In genomic region chrX:138946941-138947340, GRCh38 we compare ENCODE assay signal across 26 cellular contexts.
"Had no signal": no experiment of that assay in that cellular context is flagged by ENCODE, and none has a peak within 500 bp of the region (broad histone marks: within the 10 kb centered on the region; RNA-seq: fewer than 3 reads in every experiment).

No MANE protein-coding gene starts in this region.

- H3K9me3 ChIP-seq: colonic mucosa, esophagus squamous epithelium, right lobe of liver, stomach, suprapubic skin, tibial nerve had no signal

- H2AFZ ChIP-seq: neural progenitor cell had no signal

- H3K4me3 ChIP-seq: colonic mucosa, esophagus squamous epithelium, lung, neural progenitor cell, right lobe of liver, skin epidermis, stomach, suprapubic skin, tibial nerve had no signal

- H3K4me3 Mint-ChIP-seq: activated CD8-positive, alpha-beta T cell treated with anti-CD3 and anti-CD28 coated beads, Interleukin-2, amount 10 ng/mL, durations not matched to agents 7 days and 5 days; activated naive CD4-positive, alpha-beta T cell treated with anti-CD3 and anti-CD28 coated beads, Interleukin-2, amount 50 U/mL, for 24 hours; central memory CD8-positive, alpha-beta T cell; naive thymus-derived CD8-positive, alpha-beta T cell; neural progenitor cell; stimulated activated memory B cell treated with anti-CD40 and anti-IgM and Interleukin-4, amounts not matched to agents 10 μg/mL and 1 μg/mL and 100 μg/mL, for 72 hours had no signal

- H3K9me3 Mint-ChIP-seq: activated naive CD4-positive, alpha-beta T cell treated with anti-CD3 and anti-CD28 coated beads, Interleukin-2, amount 50 U/mL, for 24 hours; central memory CD8-positive, alpha-beta T cell; stimulated activated memory B cell treated with anti-CD40 and anti-IgM and Interleukin-4, amounts not matched to agents 10 μg/mL and 1 μg/mL and 100 μg/mL, for 72 hours had no signal

- H3K9ac ChIP-seq: neural progenitor cell had no signal

- H3K4me1 ChIP-seq: colonic mucosa, esophagus squamous epithelium, neural progenitor cell, right lobe of liver, stomach, suprapubic skin, tibial nerve had no signal

- H3K4me2 ChIP-seq: neural progenitor cell had no signal

- H3K27me3 Mint-ChIP-seq: activated naive CD4-positive, alpha-beta T cell treated with anti-CD3 and anti-CD28 coated beads, Interleukin-2, amount 50 U/mL, for 24 hours; central memory CD8-positive, alpha-beta T cell; naive thymus-derived CD8-positive, alpha-beta T cell; stimulated activated memory B cell treated with anti-CD40 and anti-IgM and Interleukin-4, amounts not matched to agents 10 μg/mL and 1 μg/mL and 100 μg/mL, for 72 hours had no signal

- H3K27ac Mint-ChIP-seq: activated CD8-positive, alpha-beta T cell treated with anti-CD3 and anti-CD28 coated beads, Interleukin-2, amount 10 ng/mL, durations not matched to agents 7 days and 5 days; activated naive CD4-positive, alpha-beta T cell treated with anti-CD3 and anti-CD28 coated beads, Interleukin-2, amount 50 U/mL, for 24 hours; naive thymus-derived CD8-positive, alpha-beta T cell; neural progenitor cell; stimulated activated memory B cell treated with anti-CD40 and anti-IgM and Interleukin-4, amounts not matched to agents 10 μg/mL and 1 μg/mL and 100 μg/mL, for 72 hours had no signal

- H3K36me3 ChIP-seq: brain microvascular endothelial cell, colonic mucosa, esophagus squamous epithelium, neural progenitor cell, right lobe of liver, stomach, suprapubic skin, tibial nerve had no signal

- H3K36me3 Mint-ChIP-seq: activated naive CD4-positive, alpha-beta T cell treated with anti-CD3 and anti-CD28 coated beads, Interleukin-2, amount 50 U/mL, for 24 hours; naive thymus-derived CD8-positive, alpha-beta T cell; neural progenitor cell; stimulated activated memory B cell treated with anti-CD40 and anti-IgM and Interleukin-4, amounts not matched to agents 10 μg/mL and 1 μg/mL and 100 μg/mL, for 72 hours had no signal

- DNase-seq: activated CD4-positive, alpha-beta T cell treated with anti-CD3 and anti-CD28 coated beads for 1 hour; activated CD4-positive, alpha-beta T cell treated with anti-CD3 and anti-CD28 coated beads, Interleukin-2, amount 50 U/mL, for 1 hour; activated CD8-positive, alpha-beta T cell treated with anti-CD3 and anti-CD28 coated beads, Interleukin-2, amount 10 ng/mL, durations not matched to agents 7 days and 5 days; activated gamma-delta T cell treated with Interleukin-2 at 50 U/mL for 16 hours; activated T-cell treated with anti-CD3 and anti-CD28 coated beads, Interleukin-2, amount 50 U/mL, for 1 hour; aorta; brain microvascular endothelial cell; colonic mucosa; esophagus squamous epithelium; foreskin melanocyte; kidney; naive thymus-derived CD8-positive, alpha-beta T cell; posterior cingulate gyrus; right lobe of liver; stimulated activated CD4-positive, alpha-beta T cell treated with anti-CD3 and anti-CD28 coated beads, Interleukin-2, amount 100 ng/mL, for 24 hours; stomach; T-helper 9 cell had no signal

- H3K27me3 ChIP-seq: brain microvascular endothelial cell, colonic mucosa, esophagus squamous epithelium, neural progenitor cell, stomach, suprapubic skin, tibial nerve had no signal

- H3K4me1 Mint-ChIP-seq: activated naive CD4-positive, alpha-beta T cell treated with anti-CD3 and anti-CD28 coated beads, Interleukin-2, amount 50 U/mL, for 24 hours; central memory CD8-positive, alpha-beta T cell; naive thymus-derived CD8-positive, alpha-beta T cell; neural progenitor cell; stimulated activated memory B cell treated with anti-CD40 and anti-IgM and Interleukin-4, amounts not matched to agents 10 μg/mL and 1 μg/mL and 100 μg/mL, for 72 hours had no signal

- ATAC-seq: activated CD8-positive, alpha-beta T cell treated with anti-CD3 and anti-CD28 coated beads, Interleukin-2, amount 10 ng/mL, durations not matched to agents 7 days and 5 days; left lobe of liver; naive thymus-derived CD8-positive, alpha-beta T cell; right lobe of liver; stimulated activated memory B cell treated with anti-CD40 and anti-IgM and Interleukin-4, amounts not matched to agents 10 μg/mL and 1 μg/mL and 100 μg/mL, for 72 hours had no signal

- FAIRE-seq: kidney had no signal

- H3K27ac ChIP-seq: brain microvascular endothelial cell, colonic mucosa, esophagus squamous epithelium, neural progenitor cell, right lobe of liver, skin epidermis, stomach, suprapubic skin, tibial nerve had no signal
